Comparison of ENCODE assay signal across 29 cellular contexts in the genomic region with DNA sequence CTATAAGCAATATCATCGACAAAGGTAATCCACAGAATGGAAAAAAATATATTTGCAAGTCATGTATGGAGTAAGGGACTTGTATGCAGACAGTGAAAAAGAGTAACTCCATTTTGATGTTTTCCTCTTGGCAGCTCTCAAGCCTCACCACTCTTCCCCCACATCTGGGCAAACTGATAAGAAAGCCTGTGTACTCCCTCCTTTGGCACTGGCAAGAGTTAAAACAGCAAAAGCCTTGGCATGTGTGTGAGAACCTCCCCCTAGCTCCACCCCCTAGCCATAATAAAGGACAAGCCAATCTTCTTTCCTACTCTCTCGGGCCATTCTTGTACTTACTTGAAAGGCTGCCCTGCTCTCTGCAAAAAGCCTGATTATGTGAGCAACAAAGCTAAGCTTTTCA.
"Had no signal": no experiment of that assay in that cellular context is flagged by ENCODE, and none has a peak within 500 bp of the region (broad histone marks: within the 10 kb centered on the region; RNA-seq: fewer than 3 reads in every experiment).

No MANE protein-coding gene starts in this region.

- H3K4me1 Mint-ChIP-seq: activated naive CD4-positive, alpha-beta T cell treated with anti-CD3 and anti-CD28 coated beads, Interleukin-2, amount 10 ng/mL, durations not matched to agents 7 days and 5 days; activated naive CD8-positive, alpha-beta T cell treated with anti-CD3 and anti-CD28 coated beads, Interleukin-2, amount 10 ng/mL, durations not matched to agents 7 days and 5 days; natural killer cell had no signal

- H3K27ac Mint-ChIP-seq: activated naive CD4-positive, alpha-beta T cell treated with anti-CD3 and anti-CD28 coated beads, Interleukin-2, amount 10 ng/mL, durations not matched to agents 7 days and 5 days; activated naive CD8-positive, alpha-beta T cell treated with anti-CD3 and anti-CD28 coated beads, Interleukin-2, amount 10 ng/mL, durations not matched to agents 7 days and 5 days; activated T-cell treated with anti-CD3 and anti-CD28 coated beads, Interleukin-2, amount 50 U/mL, for 24 hours; effector memory CD8-positive, alpha-beta T cell; natural killer cell; progenitor cell of endocrine pancreas had no signal

- H3K27ac ChIP-seq: ascending aorta, brain microvascular endothelial cell, left lung, skin epidermis, testis, transverse colon, VCaP had no signal

- H3K4me1 ChIP-seq: ascending aorta, left lung, testis, transverse colon had no signal

- H3K9me3 ChIP-seq: ascending aorta, left lung, testis, transverse colon had no signal

- H3K27me3 ChIP-seq: ascending aorta, brain microvascular endothelial cell, left lung, testis, transverse colon had no signal

- H3K36me3 ChIP-seq: ascending aorta, brain microvascular endothelial cell, left lung, transverse colon had no signal

- H3K4me3 ChIP-seq: ascending aorta, left lung, lung, skin epidermis, testis, transverse colon had no signal

- H3K4me3 Mint-ChIP-seq: activated naive CD4-positive, alpha-beta T cell treated with anti-CD3 and anti-CD28 coated beads, Interleukin-2, amount 10 ng/mL, durations not matched to agents 7 days and 5 days; activated naive CD8-positive, alpha-beta T cell treated with anti-CD3 and anti-CD28 coated beads, Interleukin-2, amount 10 ng/mL, durations not matched to agents 7 days and 5 days; activated T-cell treated with anti-CD3 and anti-CD28 coated beads, Interleukin-2, amount 50 U/mL, for 24 hours; effector memory CD8-positive, alpha-beta T cell; natural killer cell had no signal

- ATAC-seq: activated CD4-positive, CD25-positive, alpha-beta regulatory T cell treated with anti-CD3 and anti-CD28 coated beads, Interleukin-2, amount 50 U/mL, for 24 hours; effector memory CD8-positive, alpha-beta T cell; left lung; natural killer cell; sciatic nerve; stimulated activated naive CD8-positive, alpha-beta T cell treated with anti-CD3 and anti-CD28 coated beads, Interleukin-15, Interleukin-2, amounts not matched to agents 100 U/mL and 50 U/mL, for 24 hours had no signal

- H3K27me3 Mint-ChIP-seq: activated naive CD4-positive, alpha-beta T cell treated with anti-CD3 and anti-CD28 coated beads, Interleukin-2, amount 10 ng/mL, durations not matched to agents 7 days and 5 days; progenitor cell of endocrine pancreas had no signal

- DNase-seq: activated CD4-positive, alpha-beta T cell treated with anti-CD3 and anti-CD28 coated beads for 48 hours; activated CD4-positive, alpha-beta T cell treated with anti-CD3 and anti-CD28 coated beads, Interleukin-2, amount 50 U/mL, for 48 hours; activated CD8-positive, alpha-beta memory T cell treated with anti-CD3 and anti-CD28 coated beads, Interleukin-2, amount 50 U/mL, for 48 hours; activated gamma-delta T cell; activated naive CD4-positive, alpha-beta T cell treated with anti-CD3 and anti-CD28 coated beads, Interleukin-2, amount 10 ng/mL, durations not matched to agents 7 days and 5 days; activated naive CD8-positive, alpha-beta T cell treated with anti-CD3 and anti-CD28 coated beads, Interleukin-2, amount 10 ng/mL, durations not matched to agents 7 days and 5 days; activated T-cell treated with anti-CD3 and anti-CD28 coated beads, Interleukin-2, amount 50 U/mL, for 24 hours; brain microvascular endothelial cell; caudate nucleus; cortex of kidney; effector memory CD8-positive, alpha-beta T cell; head of caudate nucleus; left lung; mesendoderm; natural killer cell; retina; stimulated activated CD4-positive, alpha-beta T cell treated with anti-CD3 and anti-CD28 coated beads, Interleukin-12 subunit alpha, Interleukin-12 subunit beta, amount 100 ng/mL, for 4 hours; stimulated activated CD4-positive, alpha-beta T cell treated with anti-CD3 and anti-CD28 coated beads, Interleukin-4, amount 100 ng/mL, for 1 hour; stimulated activated naive CD8-positive, alpha-beta T cell treated with anti-CD3 and anti-CD28 coated beads, Interleukin-15, Interleukin-2, amounts not matched to agents 100 U/mL and 50 U/mL, for 24 hours; T-helper 2 cell; testis; transverse colon had no signal

- H3K36me3 Mint-ChIP-seq: activated naive CD4-positive, alpha-beta T cell treated with anti-CD3 and anti-CD28 coated beads, Interleukin-2, amount 10 ng/mL, durations not matched to agents 7 days and 5 days; activated naive CD8-positive, alpha-beta T cell treated with anti-CD3 and anti-CD28 coated beads, Interleukin-2, amount 10 ng/mL, durations not matched to agents 7 days and 5 days; natural killer cell had no signal

- H3K9me3 Mint-ChIP-seq: activated naive CD8-positive, alpha-beta T cell treated with anti-CD3 and anti-CD28 coated beads, Interleukin-2, amount 10 ng/mL, durations not matched to agents 7 days and 5 days; natural killer cell had no signal
